ENCODE assay signal across 8 cellular contexts in the genomic region with DNA sequence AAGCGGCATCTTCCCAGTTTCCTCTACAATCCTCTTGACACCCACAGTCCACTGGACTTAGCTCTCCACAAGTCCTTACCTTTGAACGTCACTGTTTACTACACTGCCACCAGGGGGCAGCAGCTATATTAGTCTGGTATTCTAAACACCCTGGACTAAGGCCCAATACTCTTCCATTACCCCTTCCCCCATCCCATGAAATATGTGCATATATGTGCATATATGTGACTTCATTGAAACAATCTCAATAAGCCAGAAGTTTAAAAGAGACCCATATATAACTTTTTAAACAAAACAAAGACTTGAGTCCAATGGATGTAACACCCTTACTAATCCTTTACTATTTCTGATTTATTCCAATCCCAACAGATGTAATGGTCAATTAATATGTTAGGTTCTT. TPM values are rescaled to one million over a fixed set of nuclear protein-coding genes. Genes with fewer than 3 reads are reported as not detected.
DNase-seq lines count a peak whose midpoint lies in the region; ATAC-seq and TF ChIP-seq lines count a peak whose summit lies in the region.

No MANE protein-coding gene starts in this region.

- DNase-seq in GDM1 (lab: John Stamatoyannopoulos, UW) (peak; percentile 61), GM23338 (ENCODE audit: low spot score) (peak; percentile 93), RWPE2 (ENCODE audit: low spot score) (no peak), globus pallidus (ENCODE audit: low spot score) (peak; percentile 79), progenitor cell of endocrine pancreas (ENCODE audit: low spot score, unreplicated experiment) (peak; percentile 20), GOT3 (lab: John Stamatoyannopoulos, UW) (no peak)
- peak; percentile 47 for DNase-seq in activated T-helper 2 cell treated with anti-CD3 and anti-CD28 coated beads, Interferon-gamma antibody, Interleukin-2, Interleukin-4, amounts not matched to agents 10 μg/mL and 5 μg/mL and 100 μg/mL, durations not matched to agents 14 hours and 24 hours and 36 hours (ENCODE audit: low spot score)

- intact Hi-C loops in activated T-helper 2 cell treated with anti-CD3 and anti-CD28 coated beads, Interferon-gamma antibody, Interleukin-2, Interleukin-4, amounts not matched to agents 10 μg/mL and 5 μg/mL and 100 μg/mL, durations not matched to agents 14 hours and 24 hours and 36 hours (cut with micrococcal nuclease), result loop anchor here (1.0 to 2.0 kb wide), 3 partner anchors 15 to 554 kb away; partner anchors contain the start of gene GGACT

- no peaks in the 10 kb centered on the region for H3K9me3 ChIP-seq in RWPE2 (ENCODE audit: severe bottlenecking)

- no peaks in the 10 kb centered on the region for H3K79me2 ChIP-seq in GM23338 (replicated peaks; ENCODE audit: insufficient read depth)

- H3F3A ChIP-seq in GM23338 (replicated peaks; ENCODE audit: low read depth), result 0 out of 2 replicates have a peak, but pooled peaks cover 4% of the 10 kb centered on the region

- H3K36me3 Mint-ChIP-seq in GM23338 (ENCODE audit: low read depth), result peaks cover 8% of the 10 kb centered on the region
- H3K36me3 Mint-ChIP-seq in activated T-helper 2 cell treated with anti-CD3 and anti-CD28 coated beads, Interferon-gamma antibody, Interleukin-2, Interleukin-4, amounts not matched to agents 10 μg/mL and 5 μg/mL and 100 μg/mL, durations not matched to agents 14 hours and 24 hours and 36 hours (ENCODE audit: low read depth), result no peaks in the 10 kb centered on the region
- no peaks in the 10 kb centered on the region for H3K36me3 Mint-ChIP-seq in progenitor cell of endocrine pancreas (ENCODE audit: insufficient read depth)

- H3K9me3 Mint-ChIP-seq in GM23338 (peaks cover 11% of the 10 kb centered on the region), progenitor cell of endocrine pancreas (ENCODE audit: low read depth) (peaks cover 4% of the 10 kb centered on the region)
- H3K9me3 Mint-ChIP-seq in activated T-helper 2 cell treated with anti-CD3 and anti-CD28 coated beads, Interferon-gamma antibody, Interleukin-2, Interleukin-4, amounts not matched to agents 10 μg/mL and 5 μg/mL and 100 μg/mL, durations not matched to agents 14 hours and 24 hours and 36 hours, result no peaks in the 10 kb centered on the region

- no peak overlapping the region for H3K4me2 ChIP-seq in GM23338

- H3K36me3 ChIP-seq in GM23338 (ENCODE audit: insufficient read depth), result no peaks in the 10 kb centered on the region; the same call in 1 of the 2 replicates
- H3K36me3 ChIP-seq in RWPE2 (ENCODE audit: low read depth), result no peaks in the 10 kb centered on the region

- H2AFZ ChIP-seq in GM23338, result no peak overlapping the region

- H4K20me1 ChIP-seq in GM23338 (replicated peaks; ENCODE audit: insufficient read depth), result no peaks in the 10 kb centered on the region

- H3K4me3 ChIP-seq in GM23338 (no peak overlapping the region), RWPE2 (ENCODE audit: severe bottlenecking) (no peak overlapping the region)

- H3K27ac ChIP-seq in GM23338 (ENCODE audit: low read depth), result no peak overlapping the region
- H3K27ac ChIP-seq in RWPE2 (ENCODE audit: poor library complexity, severe bottlenecking), result no peak overlapping the region

- peak; percentile 91 to 93 for TF ChIP-seq CTCF in GM23338 (conservative IDR thresholded peaks at IDR 0.05; ENCODE audit: low read depth in 2 of 2)
- peak; percentile 64 for TF ChIP-seq CTCF in LNCAP (IDR thresholded peaks at IDR 0.05)
- peak; percentile 78 for TF ChIP-seq CTCF in RWPE2 (IDR thresholded peaks at IDR 0.05; ENCODE audit: poor library complexity, severe bottlenecking)
- peak; percentile 72 for TF ChIP-seq CTCF in progenitor cell of endocrine pancreas (IDR thresholded peaks at IDR 0.05; ENCODE audit: unreplicated experiment)

- peaks cover 7% of the 10 kb centered on the region for H3K9me2 ChIP-seq in GM23338 (ENCODE audit: insufficient read depth)

- H3K27me3 Mint-ChIP-seq in GM23338 (ENCODE audit: insufficient read depth, low read depth, poor library complexity), result no peaks in the 10 kb centered on the region
- H3K27me3 Mint-ChIP-seq in activated T-helper 2 cell treated with anti-CD3 and anti-CD28 coated beads, Interferon-gamma antibody, Interleukin-2, Interleukin-4, amounts not matched to agents 10 μg/mL and 5 μg/mL and 100 μg/mL, durations not matched to agents 14 hours and 24 hours and 36 hours (ENCODE audit: low read depth), result no peaks in the 10 kb centered on the region
- H3K27me3 Mint-ChIP-seq in progenitor cell of endocrine pancreas, result no peaks in the 10 kb centered on the region

- ATAC-seq in GM23338 (peak; percentile 94), RWPE2 (ENCODE audit: low read depth) (peak; percentile 89)

- no peak overlapping the region for H3K27ac Mint-ChIP-seq in GM23338
- H3K27ac Mint-ChIP-seq in activated T-helper 2 cell treated with anti-CD3 and anti-CD28 coated beads, Interferon-gamma antibody, Interleukin-2, Interleukin-4, amounts not matched to agents 10 μg/mL and 5 μg/mL and 100 μg/mL, durations not matched to agents 14 hours and 24 hours and 36 hours, result no peak overlapping the region
- no peak overlapping the region for H3K27ac Mint-ChIP-seq in progenitor cell of endocrine pancreas

- H3K4me1 Mint-ChIP-seq in GM23338 (peaks cover 4% of the 10 kb centered on the region; the same call in 2 of the 3 replicates), progenitor cell of endocrine pancreas (ENCODE audit: low read depth) (no peaks in the 10 kb centered on the region)
- H3K4me1 Mint-ChIP-seq in activated T-helper 2 cell treated with anti-CD3 and anti-CD28 coated beads, Interferon-gamma antibody, Interleukin-2, Interleukin-4, amounts not matched to agents 10 μg/mL and 5 μg/mL and 100 μg/mL, durations not matched to agents 14 hours and 24 hours and 36 hours (ENCODE audit: low read depth), result peaks cover 16% of the 10 kb centered on the region

- H3K27me3 ChIP-seq in GM23338 (ENCODE audit: insufficient read depth), result no peaks in the 10 kb centered on the region
- H3K27me3 ChIP-seq in RWPE2 (ENCODE audit: insufficient read depth, poor library complexity, severe bottlenecking), result no peaks in the 10 kb centered on the region

- H3K4me1 ChIP-seq in GM23338 (ENCODE audit: insufficient read depth) (no peaks in the 10 kb centered on the region), RWPE2 (ENCODE audit: insufficient read depth, poor library complexity, severe bottlenecking) (no peaks in the 10 kb centered on the region)

- H3K4me3 Mint-ChIP-seq in GM23338 (no peak overlapping the region), progenitor cell of endocrine pancreas (ENCODE audit: low read depth) (no peak overlapping the region)
- H3K4me3 Mint-ChIP-seq in activated T-helper 2 cell treated with anti-CD3 and anti-CD28 coated beads, Interferon-gamma antibody, Interleukin-2, Interleukin-4, amounts not matched to agents 10 μg/mL and 5 μg/mL and 100 μg/mL, durations not matched to agents 14 hours and 24 hours and 36 hours (ENCODE audit: low read depth), result no peak overlapping the region

TF ChIP-seq in GM23338, 12 proteins besides CTCF, POLR2A, EP300 and RAD21:
- no peak for TF ChIP-seq NANOG (IDR thresholded peaks at IDR 0.05; ENCODE audit: borderline replicate concordance)
- peak; percentile 64; the same call in 1 of the 2 replicates for TF ChIP-seq CREB1 (CRISPR knock-in tag; IDR thresholded peaks at IDR 0.05; ENCODE audit: low read depth)

RNA-seq across cellular contexts. Expression of gene GGACT, which starts 15.5 kb away (rescaled TPM):
- total RNA-seq in GM23338 (2014; rRNA removed; shearing (Covaris generic)), result 0.24 and 1.1 TPM in 2 replicates
- 0.61 and 1.0 TPM in 2 replicates for polyA plus RNA-seq in GM23338 (2016; fragmentation: Nextera tagmentation; extraction: Ambion mirVana)
- total RNA-seq in activated T-helper 2 cell treated with anti-CD3 and anti-CD28 coated beads, Interferon-gamma antibody, Interleukin-2, Interleukin-4, amounts not matched to agents 10 μg/mL and 5 μg/mL and 100 μg/mL, durations not matched to agents 14 hours and 24 hours and 36 hours, result 5.5 and 7.7 TPM in 2 replicates
- 3.0 and 3.7 TPM in 2 replicates for total RNA-seq in progenitor cell of endocrine pancreas

Comparison
In these comparisons a context has a peak if more than half of its experiments do, and no peak if none do; other contexts are left out.
1. DNase-seq: peak in GDM1 (single experiment), GM23338 (single experiment), activated T-helper 2 cell treated with anti-CD3 and anti-CD28 coated beads, Interferon-gamma antibody, Interleukin-2, Interleukin-4, amounts not matched to agents 10 μg/mL and 5 μg/mL and 100 μg/mL, durations not matched to agents 14 hours and 24 hours and 36 hours (single experiment), globus pallidus (single experiment) and progenitor cell of endocrine pancreas (single experiment); none in RWPE2 (single experiment) and GOT3 (single experiment).
2. Peak in every context shown above with its lines, with median percentiles within 50 percentile points of each other: CTCF ChIP-seq.